ENCODE assay signal across 8 cellular contexts in genomic region chr18:57212678-57213077, GRCh38.
"Had no signal": no experiment of that assay in that cellular context is flagged by ENCODE, and none has a peak within 500 bp of the region (broad histone marks: within the 10 kb centered on the region; RNA-seq: fewer than 3 reads in every experiment).

No MANE protein-coding gene starts in this region.

- H3K27ac ChIP-seq: GM23248 had no signal

- H3K9ac ChIP-seq: GM23248 had no signal

- DNase-seq: GM23248, GOT3, H9, HCEC 1CT, Karpas-422, KG1 had no signal

- H2AFZ ChIP-seq: GM23248 had no signal

- H3K4me3 ChIP-seq: GM23248 had no signal

- FAIRE-seq: H54, HTR-8/SVneo had no signal
